8 cellular contexts compared by ENCODE assay signal in genomic region chr12:46265734-46266133, GRCh38. TPM values are rescaled to one million over a fixed set of nuclear protein-coding genes. Genes with fewer than 3 reads are reported as not detected.
DNase-seq lines count a peak whose midpoint lies in the region; ATAC-seq, FAIRE-seq and TF ChIP-seq lines count a peak whose summit lies in the region.
"Had no signal": no experiment of that assay in that cellular context is flagged by ENCODE, and none has a peak within 500 bp of the region (broad histone marks: within the 10 kb centered on the region; RNA-seq: fewer than 3 reads in every experiment).

No MANE protein-coding gene starts in this region.

- ATAC-seq in GM18870 (IDR thresholded peaks at IDR 0.05; ENCODE audit: unreplicated experiment) (no peak), HG03565 (IDR thresholded peaks at IDR 0.05; ENCODE audit: unreplicated experiment) (no peak)

- H3K79me2 ChIP-seq in DOHH2 (ENCODE audit: control insufficient read depth, low read length) (peaks cover 100% of the 10 kb centered on the region), astrocyte (ENCODE audit: insufficient read depth, low read length) (peaks cover 79% of the 10 kb centered on the region)

- H4K20me1 ChIP-seq in DOHH2 (ENCODE audit: control insufficient read depth, insufficient read depth, low read depth, low read length): peaks cover 38% of the 10 kb centered on the region
- H4K20me1 ChIP-seq in astrocyte (ENCODE audit: insufficient read depth, low read length): peaks cover 29% of the 10 kb centered on the region

- no peak overlapping the region for H3K27ac Mint-ChIP-seq in astrocyte (ENCODE audit: unreplicated experiment)

- no peaks in the 10 kb centered on the region for H3K27me3 Mint-ChIP-seq in astrocyte (ENCODE audit: low read depth, unreplicated experiment)

- H3K27me3 ChIP-seq in DOHH2 (ENCODE audit: control insufficient read depth, low read length): no peaks in the 10 kb centered on the region
- no peaks in the 10 kb centered on the region for H3K27me3 ChIP-seq in astrocyte (ENCODE audit: insufficient read depth, low read length)
- peaks cover 10% of the 10 kb centered on the region for H3K27me3 ChIP-seq in neuron (ENCODE audit: insufficient read depth, low read length)

- H3K9me3 ChIP-seq in DOHH2 (ENCODE audit: control insufficient read depth, insufficient read depth, low read length) (no peaks in the 10 kb centered on the region), astrocyte (ENCODE audit: insufficient read depth, low read depth, low read length) (no peaks in the 10 kb centered on the region), neuron (ENCODE audit: low read length) (no peaks in the 10 kb centered on the region)

- no peaks in the 10 kb centered on the region for H3K9me3 Mint-ChIP-seq in astrocyte (ENCODE audit: unreplicated experiment)
- H3K9me3 Mint-ChIP-seq: neural crest cell had no signal

- no peaks in the 10 kb centered on the region for H3K36me3 Mint-ChIP-seq in astrocyte (ENCODE audit: low read depth, unreplicated experiment)

- H3K4me1 Mint-ChIP-seq in astrocyte (ENCODE audit: low read depth, unreplicated experiment): peaks cover 15% of the 10 kb centered on the region

- DNase-seq in GM20000 (ENCODE audit: low spot score) (peak; percentile 33), astrocyte (ENCODE audit: low read depth) (no peak), cerebellar nuclear complex (lab: John Stamatoyannopoulos, UW) (no peak)

- H3K36me3 ChIP-seq in DOHH2 (ENCODE audit: control insufficient read depth, low read length) (peaks cover 86% of the 10 kb centered on the region), astrocyte (ENCODE audit: insufficient read depth, low read length) (no peaks in the 10 kb centered on the region), neuron (ENCODE audit: insufficient read depth, low read length) (no peaks in the 10 kb centered on the region)

- H3K9ac ChIP-seq in astrocyte (ENCODE audit: low read length): no peak overlapping the region

- peaks cover 62% of the 10 kb centered on the region for H3K4me1 ChIP-seq in DOHH2 (ENCODE audit: control insufficient read depth, low read length)
- peaks cover 29% of the 10 kb centered on the region for H3K4me1 ChIP-seq in astrocyte (ENCODE audit: insufficient read depth, low read length)
- H3K4me1 ChIP-seq in neuron (ENCODE audit: insufficient read depth, low read length): peaks cover 10% of the 10 kb centered on the region

- H3K27ac ChIP-seq in DOHH2 (ENCODE audit: low read depth, low read length): no peak overlapping the region
- H3K27ac ChIP-seq in astrocyte (ENCODE audit: low read depth, low read length): no peak overlapping the region

- H3K4me3 ChIP-seq in DOHH2 (ENCODE audit: low read length) (peak overlapping the region; percentile 96), astrocyte (ENCODE audit: insufficient read depth, low read depth, low read length) (no peak overlapping the region), neuron (ENCODE audit: low read length) (peak overlapping the region; percentile 52)

- H2AFZ ChIP-seq in astrocyte (ENCODE audit: low read depth, low read length) (no peak overlapping the region), neuron (ENCODE audit: low read depth, low read length) (no peak overlapping the region)

- TF ChIP-seq CTCF in DOHH2 (IDR thresholded peaks at IDR 0.05; ENCODE audit: low read depth, low read length, poor library complexity, severe bottlenecking) (no peak), GM20000 (IDR thresholded peaks at IDR 0.05; ENCODE audit: extremely low read depth, missing control alignments) (no peak), astrocyte (IDR thresholded peaks at IDR 0.05; ENCODE audit: insufficient read depth, low read depth, low read length) (no peak)

- H3K9me2 ChIP-seq in DOHH2 (replicated peaks; ENCODE audit: control insufficient read depth, low read length): no peaks in the 10 kb centered on the region

- H3K4me2 ChIP-seq in DOHH2 (ENCODE audit: low read length) (peak overlapping the region; percentile 91), astrocyte (ENCODE audit: low read length) (peak overlapping the region; percentile 95)

- FAIRE-seq in astrocyte (lab: Jason Lieb, UNC): no peak

- H3F3A ChIP-seq in DOHH2 (ENCODE audit: control insufficient read depth, insufficient read depth): peaks cover 11% of the 10 kb centered on the region; the same call in 1 of the 2 replicates

- no peak overlapping the region for H3K4me3 Mint-ChIP-seq in astrocyte (ENCODE audit: unreplicated experiment)
- H3K4me3 Mint-ChIP-seq: neural crest cell had no signal

RNA-seq across cellular contexts. Expression of gene SLC38A1, which starts 3.1 kb away (rescaled TPM):
- total RNA-seq in astrocyte: 141 and 160 TPM in 2 replicates
